In the genomic region with DNA sequence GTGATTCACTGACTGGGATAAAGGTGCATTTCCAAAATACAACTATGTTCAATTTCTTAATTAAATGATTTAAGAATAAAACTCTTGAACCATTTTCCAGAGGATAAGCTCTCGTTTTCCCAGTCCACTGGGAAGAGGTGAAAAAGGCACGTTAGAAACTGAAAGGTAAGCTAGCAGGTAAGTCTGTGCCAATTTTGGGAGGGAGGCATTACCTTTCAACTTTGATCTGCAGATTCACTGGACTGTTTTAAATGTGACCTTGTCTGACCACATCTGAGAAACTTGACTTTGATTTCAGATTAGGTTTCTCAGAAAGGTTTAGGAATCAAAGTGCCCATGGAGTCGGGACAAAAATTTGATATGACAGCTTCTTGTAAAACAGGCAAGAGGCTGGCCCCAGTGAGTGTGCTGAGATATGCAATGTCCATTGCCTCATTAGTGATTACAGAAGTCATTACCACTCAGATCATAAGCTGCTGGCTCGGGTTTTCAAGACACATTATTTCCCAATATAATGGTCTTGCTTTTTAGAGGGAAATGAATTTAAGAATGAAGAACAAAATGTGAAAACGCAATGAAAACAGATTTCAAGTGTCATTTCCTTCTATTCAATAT, we compare ENCODE assay signal across 20 cellular contexts.
DNase-seq lines count a peak whose midpoint lies in the region; ATAC-seq, FAIRE-seq and TF ChIP-seq lines count a peak whose summit lies in the region.
"Had no signal": no experiment of that assay in that cellular context is flagged by ENCODE, and none has a peak within 500 bp of the region (broad histone marks: within the 10 kb centered on the region; RNA-seq: fewer than 3 reads in every experiment).

No MANE protein-coding gene starts in this region.

- in situ Hi-C loops in HepG2 (cut with HindIII; ENCODE audit: extremely low pct_ligation_motif_present, low pct_unique_long_range_greater_than_20kb): no loop called here

- H3K36me3 ChIP-seq in liver (ENCODE audit: control insufficient read depth in 4 of 4, insufficient read depth in 3 of 4, low read depth in 1 of 4, low read length in 3 of 4): no peaks in the 10 kb centered on the region
- no peaks in the 10 kb centered on the region for H3K36me3 ChIP-seq in HepG2 (replicated peaks in 1 of 2; ENCODE audit: control insufficient read depth in 1 of 2, insufficient read depth in 2 of 2, low read length in 2 of 2)
- H3K36me3 ChIP-seq in right lobe of liver: no peaks in the 10 kb centered on the region
- no peaks in the 10 kb centered on the region for H3K36me3 ChIP-seq in neural progenitor cell
- H3K36me3 ChIP-seq: HAP-1 had no signal

- intact Hi-C loops in HepG2 (cut with micrococcal nuclease; ENCODE audit: unreplicated experiment): no loop called here
- intact Hi-C loops in right lobe of liver (cut with DNase I): no loop called here

- H3K27ac ChIP-seq in liver (ENCODE audit: low read depth in 1 of 2, low read length in 2 of 2) (no peak overlapping the region), HepG2 (ENCODE audit: extremely low read length, insufficient read depth, low read length) (no peak overlapping the region), right lobe of liver (no peak overlapping the region), neural progenitor cell (no peak overlapping the region)
- H3K27ac ChIP-seq: 22Rv1, A549, C4-2B, GM23248 had no signal

- H3K79me2 ChIP-seq in HepG2 (ENCODE audit: insufficient read depth, low read length) (no peaks in the 10 kb centered on the region), neural progenitor cell (ENCODE audit: low read depth) (no peaks in the 10 kb centered on the region)

- no peak for FAIRE-seq in HepG2 (lab: Jason Lieb, UNC)
- FAIRE-seq: A549, D721Med, G401.6, GM12891, GM19239 had no signal

- no peak overlapping the region for H3K4me3 Mint-ChIP-seq in neural progenitor cell
- H3K4me3 Mint-ChIP-seq: CD4-positive, alpha-beta T cell had no signal

- H4K20me1 ChIP-seq in HepG2 (ENCODE audit: insufficient read depth, low read length) (no peaks in the 10 kb centered on the region), neural progenitor cell (ENCODE audit: low read depth) (no peaks in the 10 kb centered on the region)

- no peak for TF ChIP-seq EP300 in HepG2 (IDR thresholded peaks at IDR 0.05; ENCODE audit: low read depth in 2 of 2, low read length in 2 of 2)
- no peak for TF ChIP-seq EP300 in HepG2 (CRISPR knock-in tag; IDR thresholded peaks at IDR 0.05; ENCODE audit: borderline replicate concordance)

- 50% methylated on average over 5 of the region's 5 CpGs for WGBS in liver
- WGBS in HepG2 (ENCODE audit: low lambda C conversion rate): 14% methylated on average over 5 of the region's 5 CpGs
- WGBS in right lobe of liver (ENCODE audit: insufficient coverage, low coverage, low lambda C conversion rate, missing lambda C conversion rate): 35% methylated on average over 5 of the region's 5 CpGs

- TF ChIP-seq RAD21 in liver (IDR thresholded peaks at IDR 0.05): no peak
- no peak for TF ChIP-seq RAD21 in HepG2 (CRISPR knock-in tag; IDR thresholded peaks at IDR 0.05)

- no TSS peak for BruUV-seq in HepG2 (replicated peaks; lab: Mats Ljungman, UMichigan)

- H3K27ac Mint-ChIP-seq in neural progenitor cell: no peak overlapping the region
- H3K27ac Mint-ChIP-seq: CD4-positive, alpha-beta T cell had no signal

- H3K4me2 ChIP-seq in HepG2 (ENCODE audit: low read depth, low read length) (no peak overlapping the region), neural progenitor cell (no peak overlapping the region)
- H3K4me2 ChIP-seq: A549 had no signal

- H3K9ac ChIP-seq in liver (ENCODE audit: low read depth in 1 of 2, low read length in 2 of 2) (no peak overlapping the region), HepG2 (ENCODE audit: insufficient read depth, low read depth, low read length) (no peak overlapping the region), neural progenitor cell (no peak overlapping the region)
- H3K9ac ChIP-seq: GM23248 had no signal

- POLR2A ChIA-PET in HepG2 (lab: Yijun Ruan, JAX): no interaction called here

- H3F3A ChIP-seq in neural progenitor cell (ENCODE audit: low read depth): peaks cover 12% of the 10 kb centered on the region

- H3K36me3 Mint-ChIP-seq in neural progenitor cell: peaks cover 27% of the 10 kb centered on the region

- CTCF ChIA-PET in HepG2 (lab: Yijun Ruan, JAX; ENCODE audit: low intra/inter-chr PET ratio, low total read pairs): no interaction called here

- TF ChIP-seq POLR2A in HepG2 (IDR thresholded peaks at IDR 0.05; ENCODE audit: insufficient read depth in 1 of 2, low read depth in 2 of 2, low read length in 2 of 2) (no peak), right lobe of liver (IDR thresholded peaks at IDR 0.05) (no peak)

- TF ChIP-seq CTCF in liver (IDR thresholded peaks at IDR 0.05; ENCODE audit: low read depth, low read length, missing input control) (no peak), HepG2 (CRISPR knock-in tag; IDR thresholded peaks at IDR 0.05) (no peak), right lobe of liver (IDR thresholded peaks at IDR 0.05) (no peak), retinal pigment epithelial cell (conservative IDR thresholded peaks at IDR 0.05; ENCODE audit: low read depth, low read length) (no peak), neural progenitor cell (IDR thresholded peaks at IDR 0.05) (no peak)

- peaks cover 43% of the 10 kb centered on the region for H3K4me1 Mint-ChIP-seq in neural progenitor cell

- peaks cover 3% of the 10 kb centered on the region for H3K27me3 Mint-ChIP-seq in neural progenitor cell (ENCODE audit: insufficient read depth, low read depth)

- no peaks in the 10 kb centered on the region for H3K9me3 ChIP-seq in liver (ENCODE audit: control insufficient read depth in 4 of 4, low read length in 3 of 4)
- no peaks in the 10 kb centered on the region for H3K9me3 ChIP-seq in HepG2 (ENCODE audit: low read length)
- H3K9me3 ChIP-seq in right lobe of liver: no peaks in the 10 kb centered on the region
- H3K9me3 ChIP-seq in neural progenitor cell (ENCODE audit: low read depth): no peaks in the 10 kb centered on the region
- H3K9me3 ChIP-seq: A549, Caco-2, HAP-1 had no signal

- no peak for DNase-seq in HepG2 (ENCODE audit: low spot score)
- DNase-seq in right lobe of liver: no peak
- DNase-seq in retinal pigment epithelial cell (ENCODE audit: low read depth): peak; percentile 47
- DNase-seq in neural progenitor cell (ENCODE audit: low spot score): no peak
- DNase-seq in activated CD4-positive, alpha-beta T cell treated with anti-CD3 and anti-CD28 coated beads, Interleukin-2, amount 50 U/mL, for 1 hour: no peak
- no peak for DNase-seq in stimulated activated CD4-positive, alpha-beta T cell treated with anti-CD3 and anti-CD28 coated beads, Interleukin-4, amount 100 ng/mL, for 1 hour
- no peak for DNase-seq in stimulated activated CD4-positive, alpha-beta T cell treated with anti-CD3 and anti-CD28 coated beads, Interleukin-2, amount 100 ng/mL, for 48 hours
- DNase-seq: AML-193; Caco-2; CD4-positive, alpha-beta T cell; GM23248 had no signal

- H3K4me1 ChIP-seq in liver (ENCODE audit: control insufficient read depth in 4 of 4, insufficient read depth in 4 of 4, low read length in 3 of 4): peaks cover 0 to 7% (median 1%) of the 10 kb centered on the region in 4 donors
- no peaks in the 10 kb centered on the region for H3K4me1 ChIP-seq in HepG2 (ENCODE audit: insufficient read depth, low read length)
- peaks cover 0 to 7% (median 0%) of the 10 kb centered on the region in 4 donors for H3K4me1 ChIP-seq in right lobe of liver
- peaks cover 39% of the 10 kb centered on the region for H3K4me1 ChIP-seq in neural progenitor cell
- H3K4me1 ChIP-seq: A549, Caco-2, HAP-1 had no signal

- no peak overlapping the region for H2AFZ ChIP-seq in HepG2 (ENCODE audit: low read length)
- H2AFZ ChIP-seq in neural progenitor cell (replicated peaks): no peak overlapping the region
- H2AFZ ChIP-seq: GM23248 had no signal

- no peaks in the 10 kb centered on the region for H3K9me3 Mint-ChIP-seq in neural progenitor cell
- H3K9me3 Mint-ChIP-seq: CD4-positive, alpha-beta T cell had no signal

- no peak overlapping the region for H3K4me3 ChIP-seq in liver (ENCODE audit: low read depth in 1 of 3, low read length in 3 of 3)
- H3K4me3 ChIP-seq in HepG2 (replicated peaks in 1 of 3; ENCODE audit: insufficient read depth in 1 of 3, low read depth in 2 of 3, low read length in 3 of 3): no peak overlapping the region
- H3K4me3 ChIP-seq in right lobe of liver: no peak overlapping the region
- no peak overlapping the region for H3K4me3 ChIP-seq in retinal pigment epithelial cell (ENCODE audit: low read length)
- no peak overlapping the region for H3K4me3 ChIP-seq in neural progenitor cell
- H3K4me3 ChIP-seq: A549, GM23248, HAP-1 had no signal

- H3K27me3 ChIP-seq in liver (ENCODE audit: control insufficient read depth in 4 of 4, insufficient read depth in 4 of 4, low read length in 3 of 4) (no peaks in the 10 kb centered on the region), HepG2 (ENCODE audit: control insufficient read depth in 1 of 2, insufficient read depth in 2 of 2, low read length in 2 of 2) (no peaks in the 10 kb centered on the region), right lobe of liver (no peaks in the 10 kb centered on the region), neural progenitor cell (no peaks in the 10 kb centered on the region)

- ATAC-seq in HepG2 (no peak), right lobe of liver (peak; percentile 33 to 79 (median 74))
- ATAC-seq: A549 had no signal

TF ChIP-seq in liver, 16 proteins besides CTCF, POLR2A, EP300 and RAD21 (continues in another document):
- TF ChIP-seq NR2F2 (IDR thresholded peaks at IDR 0.05): peak; percentile 13
- TF ChIP-seq SP1 (IDR thresholded peaks at IDR 0.05): no peak
- TF ChIP-seq RXRA (IDR thresholded peaks at IDR 0.05): peak in 1 of 2 donors; percentile 23
- TF ChIP-seq EGR1 (IDR thresholded peaks at IDR 0.05; ENCODE audit: low read depth in 2 of 2): no peak
- TF ChIP-seq, protein P1, sequence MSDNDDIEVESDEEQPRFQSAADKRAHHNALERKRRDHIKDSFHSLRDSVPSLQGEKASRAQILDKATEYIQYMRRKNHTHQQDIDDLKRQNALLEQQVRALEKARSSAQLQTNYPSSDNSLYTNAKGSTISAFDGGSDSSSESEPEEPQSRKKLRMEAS (IDR thresholded peaks at IDR 0.05): no peak
- TF ChIP-seq FOXA1 (IDR thresholded peaks at IDR 0.05): no peak
- TF ChIP-seq JUND (IDR thresholded peaks at IDR 0.05): no peak
- TF ChIP-seq HNF4G (IDR thresholded peaks at IDR 0.05): no peak

TF ChIP-seq in HepG2, 621 proteins besides CTCF, POLR2A, EP300 and RAD21 (continues in another document):
- TF ChIP-seq, protein P2, sequence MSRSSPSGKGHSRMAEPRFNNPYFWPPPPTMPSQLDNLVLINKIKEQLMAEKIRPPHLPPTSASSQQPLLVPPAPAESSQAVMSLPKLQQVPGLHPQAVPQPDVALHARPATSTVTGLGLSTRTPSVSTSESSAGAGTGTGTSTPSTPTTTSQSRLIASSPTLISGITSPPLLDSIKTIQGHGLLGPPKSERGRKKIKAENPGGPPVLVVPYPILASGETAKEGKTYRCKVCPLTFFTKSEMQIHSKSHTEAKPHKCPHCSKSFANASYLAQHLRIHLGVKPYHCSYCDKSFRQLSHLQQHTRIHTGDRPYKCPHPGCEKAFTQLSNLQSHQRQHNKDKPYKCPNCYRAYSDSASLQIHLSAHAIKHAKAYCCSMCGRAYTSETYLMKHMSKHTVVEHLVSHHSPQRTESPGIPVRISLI (CRISPR knock-in tag; IDR thresholded peaks at IDR 0.05; ENCODE audit: borderline replicate concordance): no peak
- TF ChIP-seq FOXK2 (IDR thresholded peaks at IDR 0.05) (no peak), ZNF891 (CRISPR knock-in tag; IDR thresholded peaks at IDR 0.05) (no peak), ZNF34 (CRISPR knock-in tag; IDR thresholded peaks at IDR 0.05; ENCODE audit: borderline replicate concordance) (no peak)
